8 cellular contexts compared by ENCODE assay signal in the genomic region with DNA sequence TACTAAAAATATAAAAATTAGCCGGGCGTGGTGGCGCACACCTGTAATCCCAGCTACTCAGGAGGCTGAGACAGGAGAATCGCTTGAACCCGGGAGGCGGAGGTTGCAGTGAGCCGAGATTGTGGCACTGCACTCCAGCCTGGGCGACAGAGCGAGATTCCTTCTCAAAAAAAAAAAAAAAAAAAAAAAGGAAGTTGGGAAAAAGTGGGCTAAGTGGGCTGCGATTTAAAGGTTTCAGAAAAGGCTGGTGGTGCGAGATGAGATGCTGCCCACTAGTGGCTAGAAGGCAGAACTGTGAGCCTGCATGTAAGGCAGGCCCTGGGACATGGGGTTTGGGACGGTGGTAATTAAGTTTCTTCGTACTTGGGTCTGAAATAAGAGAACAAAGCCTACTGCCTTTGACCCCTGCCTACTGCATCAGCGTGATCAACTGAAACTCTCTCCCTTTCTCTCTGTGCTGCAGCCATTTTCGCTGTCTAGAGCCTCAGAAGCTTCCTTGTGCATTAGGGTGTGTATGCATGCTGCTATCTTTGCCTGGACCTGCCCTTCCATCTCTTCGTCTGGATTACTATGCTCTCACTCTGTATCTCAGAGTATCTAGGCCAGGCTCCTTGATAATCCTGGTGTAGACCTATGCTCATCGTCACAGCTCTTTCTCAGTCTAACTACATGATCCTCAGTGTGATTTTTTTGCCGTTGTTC. TPM values are rescaled to one million over a fixed set of nuclear protein-coding genes. Genes with fewer than 3 reads are reported as not detected.
DNase-seq lines count a peak whose midpoint lies in the region; ATAC-seq lines count a peak whose summit lies in the region.

No MANE protein-coding gene starts in this region.

- H3K36me3 Mint-ChIP-seq in activated CD4-positive, alpha-beta memory T cell treated with anti-CD3 and anti-CD28 coated beads for 36 hours = no peaks in the 10 kb centered on the region

- H4K8ac ChIP-seq in mesenchymal stem cell (ENCODE audit: low read length) = no peak overlapping the region

- no peak overlapping the region for H3K4ac ChIP-seq in mesenchymal stem cell (ENCODE audit: low read depth in 1 of 2, low read length in 2 of 2)

- no peak overlapping the region for H3K9ac ChIP-seq in BLaER1
- H3K9ac ChIP-seq in mesenchymal stem cell (ENCODE audit: low read length) = no peak overlapping the region

- DNase-seq in H4 (ENCODE audit: low spot score) (peak; percentile 58), NCI-H748 (lab: John Stamatoyannopoulos, UW; ENCODE audit: unreplicated experiment) (peak; percentile 59), mesenchymal stem cell (peak; percentile 72), superior temporal gyrus (ENCODE audit: extremely low spot score) (peak; percentile 83)
- peak; percentile 74 for DNase-seq in activated CD4-positive, alpha-beta memory T cell treated with anti-CD3 and anti-CD28 coated beads for 36 hours
- DNase-seq in effector CD8-positive, alpha-beta T cell (lab: John Stamatoyannopoulos, UW) = peak; percentile 28

- no peaks in the 10 kb centered on the region for H4K20me1 ChIP-seq in BLaER1

- no peak overlapping the region for H2BK5ac ChIP-seq in mesenchymal stem cell (ENCODE audit: low read depth, low read length, poor library complexity, severe bottlenecking)

- H3K36me3 ChIP-seq in BLaER1 (no peaks in the 10 kb centered on the region), mesenchymal stem cell (ENCODE audit: control insufficient read depth in 1 of 2, insufficient read depth in 2 of 2, low read depth in 1 of 2, low read length in 2 of 2) (peaks cover 0 to 18% of the 10 kb centered on the region in 2 experiments)

- H2BK15ac ChIP-seq in mesenchymal stem cell (ENCODE audit: low read depth, poor library complexity, severe bottlenecking) = no peak overlapping the region

- H3K27ac Mint-ChIP-seq in activated CD4-positive, alpha-beta memory T cell treated with anti-CD3 and anti-CD28 coated beads for 36 hours = peak overlapping the region; percentile 18

- H3K4me1 ChIP-seq in BLaER1 (peaks cover 48% of the 10 kb centered on the region), mesenchymal stem cell (ENCODE audit: control insufficient read depth, insufficient read depth, low read depth, low read length) (peaks cover 2% of the 10 kb centered on the region)

- H3K27ac ChIP-seq in BLaER1 (no peak overlapping the region), mesenchymal stem cell (ENCODE audit: low read length, poor library complexity, severe bottlenecking) (no peak overlapping the region)

- H3K27me3 Mint-ChIP-seq in activated CD4-positive, alpha-beta memory T cell treated with anti-CD3 and anti-CD28 coated beads for 36 hours = peaks cover 11% of the 10 kb centered on the region

- H3K4me2 ChIP-seq in BLaER1 = peak overlapping the region; percentile 13; the same call in 1 of the 2 replicates
- no peak overlapping the region for H3K4me2 ChIP-seq in mesenchymal stem cell (ENCODE audit: low read length, poor library complexity, severe bottlenecking)

- H3K27me3 ChIP-seq in BLaER1 = peaks cover 24% of the 10 kb centered on the region
- H3K27me3 ChIP-seq in mesenchymal stem cell (ENCODE audit: control insufficient read depth in 1 of 2, insufficient read depth in 1 of 2, low read length in 2 of 2) = peaks cover 11 to 65% of the 10 kb centered on the region in 2 experiments

- H3K4me1 Mint-ChIP-seq in activated CD4-positive, alpha-beta memory T cell treated with anti-CD3 and anti-CD28 coated beads for 36 hours (ENCODE audit: low read depth) = peaks cover 23% of the 10 kb centered on the region

- H3K9me3 Mint-ChIP-seq in activated CD4-positive, alpha-beta memory T cell treated with anti-CD3 and anti-CD28 coated beads for 36 hours = no peaks in the 10 kb centered on the region

- H2BK120ac ChIP-seq in mesenchymal stem cell (ENCODE audit: low read depth, low read length) = no peak overlapping the region

- H3K9me3 ChIP-seq in BLaER1 (no peaks in the 10 kb centered on the region), mesenchymal stem cell (ENCODE audit: control insufficient read depth, low read length) (no peaks in the 10 kb centered on the region)

- H3K18ac ChIP-seq in mesenchymal stem cell (ENCODE audit: low read depth in 1 of 2, low read length in 2 of 2) = no peak overlapping the region

- CTCF ChIA-PET in activated CD4-positive, alpha-beta memory T cell treated with anti-CD3 and anti-CD28 coated beads for 36 hours (lab: Charles Lee) = interaction anchor here (0.6 to 19.3 kb wide), 17 partner anchors 7 to 1110 kb away, joined by 3 to 847 read pairs (median 5); partner anchors contain the start of gene BTG2

- no peak overlapping the region for H3K4me3 ChIP-seq in BLaER1
- H3K4me3 ChIP-seq in mesenchymal stem cell (ENCODE audit: insufficient read depth in 1 of 2, low read depth in 1 of 2, low read length in 2 of 2) = no peak overlapping the region

- no peak overlapping the region for H3K4me3 Mint-ChIP-seq in activated CD4-positive, alpha-beta memory T cell treated with anti-CD3 and anti-CD28 coated beads for 36 hours

- H2BK12ac ChIP-seq in mesenchymal stem cell (ENCODE audit: low read length in 2 of 2) = peak overlapping the region in 1 of 2 experiments; percentile 51

- POLR2A ChIA-PET in activated CD4-positive, alpha-beta memory T cell treated with anti-CD3 and anti-CD28 coated beads for 36 hours (lab: Charles Lee) = interaction anchor here (1.4 to 3.0 kb wide), 2 partner anchors 66 to 71 kb away, joined by 4 to 17 read pairs; no protein-coding TSS in a partner anchor

- H3K79me1 ChIP-seq in mesenchymal stem cell (replicated peaks; ENCODE audit: low read length, poor library complexity, severe bottlenecking) = no peaks in the 10 kb centered on the region

- intact Hi-C loops in activated CD4-positive, alpha-beta memory T cell treated with anti-CD3 and anti-CD28 coated beads for 36 hours (cut with micrococcal nuclease) = loop anchor here (1.0 to 10.0 kb wide), 3 partner anchors 32 to 304 kb away; no protein-coding TSS in a partner anchor

- no peak overlapping the region for H3K23ac ChIP-seq in mesenchymal stem cell (ENCODE audit: low read length in 2 of 2)

- 58% methylated on average over 16 of the region's 18 CpGs for WGBS in mesenchymal stem cell

- H2AK5ac ChIP-seq in mesenchymal stem cell (ENCODE audit: low read length, severe bottlenecking) = no peak overlapping the region

- H4K91ac ChIP-seq in mesenchymal stem cell (ENCODE audit: low read length) = no peak overlapping the region

- H3K14ac ChIP-seq in mesenchymal stem cell (ENCODE audit: low read length in 2 of 2) = no peak overlapping the region

- no peak overlapping the region for H2AFZ ChIP-seq in mesenchymal stem cell (ENCODE audit: low read depth, low read length)

- ATAC-seq in GM18867 (IDR thresholded peaks at IDR 0.05; ENCODE audit: unreplicated experiment) = no peak

RNA-seq across cellular contexts. Expression of gene FMOD, which starts 12.4 kb away (rescaled TPM):
- total RNA-seq in H4 (2014; rRNA removed; shearing (Covaris generic)) = 0.10 TPM in 1 of 2 replicates, not detected in the other
- total RNA-seq in activated CD4-positive, alpha-beta memory T cell treated with anti-CD3 and anti-CD28 coated beads for 36 hours = 1 to 10 TPM in 1 of 2 experiments, under 1 TPM in 1; 0.95 to 1.9 TPM
- polyA plus RNA-seq in mesenchymal stem cell (2013, experiment 1 of 2) = 1.3 TPM
- polyA plus RNA-seq in mesenchymal stem cell (2013, experiment 2 of 2) = 1.4 TPM

RNA-seq across cellular contexts. Expression of gene BTG2, which starts 33.2 kb away (rescaled TPM):
- 11.2 and 11.7 TPM in 2 replicates for total RNA-seq in H4 (2014; rRNA removed; shearing (Covaris generic))
- total RNA-seq in activated CD4-positive, alpha-beta memory T cell treated with anti-CD3 and anti-CD28 coated beads for 36 hours = 100 to 1,000 TPM; 150 TPM
- polyA plus RNA-seq in mesenchymal stem cell (2013, experiment 1 of 2) = 23.3 TPM
- polyA plus RNA-seq in mesenchymal stem cell (2013, experiment 2 of 2) = 22.9 TPM

Comparison
In these comparisons a context has a peak if more than half of its experiments do, and no peak if none do; other contexts are left out.
1. DNase-seq: peak in every context shown above with its lines; median percentile 83 in superior temporal gyrus; 74 in activated CD4-positive, alpha-beta memory T cell treated with anti-CD3 and anti-CD28 coated beads for 36 hours; 72 in mesenchymal stem cell; 59 in NCI-H748; 58 in H4; 28 in effector CD8-positive, alpha-beta T cell.
2. RNA of gene BTG2, which starts 33.2 kb away (total RNA-seq): 150 TPM in activated CD4-positive, alpha-beta memory T cell treated with anti-CD3 and anti-CD28 coated beads for 36 hours; 11.2 to 11.7 TPM in H4; every median in the first group is over 10 times any median in the second.